ENCODE assay signal across 8 cellular contexts in the genomic region with DNA sequence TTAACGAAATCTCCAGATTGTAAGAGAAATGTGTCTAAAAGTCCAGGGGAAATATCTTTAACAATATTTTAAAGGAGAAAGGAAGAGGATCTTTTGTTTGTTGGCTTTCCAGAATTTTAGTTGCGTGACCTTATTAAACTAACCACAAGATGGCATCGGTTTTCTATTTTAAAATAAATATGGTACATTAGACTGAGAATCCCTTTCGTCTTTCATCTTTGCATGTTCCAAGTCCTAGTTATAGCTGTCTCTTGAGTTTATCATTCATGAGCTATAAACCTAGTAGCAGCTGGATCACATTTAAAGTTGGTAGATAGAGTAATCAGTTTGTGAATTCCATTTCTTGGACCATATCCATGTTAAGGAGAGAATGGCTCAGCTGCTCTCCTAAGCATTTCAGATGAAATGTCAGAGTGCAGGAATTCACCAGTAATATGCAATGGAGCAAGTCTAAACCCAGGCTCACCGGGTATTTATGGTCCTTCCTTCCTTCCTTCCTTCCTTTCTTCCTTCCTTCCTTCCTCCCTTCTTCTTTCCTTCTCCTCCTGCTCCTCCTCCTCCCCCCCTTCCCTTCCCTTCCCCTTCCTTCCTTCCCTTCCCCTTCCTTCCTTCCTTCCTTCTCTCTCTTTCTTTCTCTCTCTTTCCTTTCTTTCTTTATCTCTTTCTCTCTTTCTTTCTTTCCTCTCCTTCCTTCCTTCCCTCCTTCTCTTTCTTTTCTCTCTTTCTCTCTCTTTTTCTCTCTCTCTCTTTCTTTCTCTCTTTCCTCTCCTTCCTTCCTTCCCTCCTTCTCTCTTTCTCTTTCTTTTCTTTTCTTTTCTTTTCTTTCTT. TPM values are rescaled to one million over a fixed set of nuclear protein-coding genes. Genes with fewer than 3 reads are reported as not detected.
DNase-seq lines count a peak whose midpoint lies in the region; ATAC-seq and TF ChIP-seq lines count a peak whose summit lies in the region.

No MANE protein-coding gene starts in this region.

- POLR2A ChIA-PET in HEK293T (lab: Yijun Ruan, JAX): no interaction called here

- no peak for ATAC-seq in HG03196 (IDR thresholded peaks at IDR 0.05; ENCODE audit: unreplicated experiment)

- no peaks in the 10 kb centered on the region for H3K27me3 ChIP-seq in BLaER1 treated with 17β-estradiol and CSF1 and Interleukin-3, amounts not matched to agents 10 nM and 100 nM
- no peaks in the 10 kb centered on the region for H3K27me3 ChIP-seq in SJCRH30
- no peaks in the 10 kb centered on the region for H3K27me3 ChIP-seq in parathyroid adenoma (ENCODE audit: control insufficient read depth, insufficient read depth, low read length)

- no peaks in the 10 kb centered on the region for H3K79me2 ChIP-seq in parathyroid adenoma

- H3K9me3 ChIP-seq in BLaER1 treated with 17β-estradiol and CSF1 and Interleukin-3, amounts not matched to agents 10 nM and 100 nM (replicated peaks in 1 of 11): peaks cover 0 to 22% (median 0%) of the 10 kb centered on the region in 11 experiments; a peak in 6 of 22 replicates
- H3K9me3 ChIP-seq in SJCRH30 (replicated peaks) (peaks cover 3% of the 10 kb centered on the region; the same call in 1 of the 2 replicates), parathyroid adenoma (ENCODE audit: control insufficient read depth, low read length) (no peaks in the 10 kb centered on the region)

- H3K4me2 ChIP-seq in BLaER1 treated with 17β-estradiol and CSF1 and Interleukin-3, amounts not matched to agents 10 nM and 100 nM: peak overlapping the region in 8 of 11 experiments; percentile 20 to 43 (median 34); a peak in 10 of 22 replicates
- H3K4me2 ChIP-seq in parathyroid adenoma (ENCODE audit: low read length): no peak overlapping the region

- intact Hi-C loops in posterior cingulate gyrus (cut with DNase I): loop anchor here (5.0 to 10.0 kb wide), 3 partner anchors 211 to 938 kb away; no protein-coding TSS in a partner anchor

- H3K9ac ChIP-seq in BLaER1 treated with 17β-estradiol and CSF1 and Interleukin-3, amounts not matched to agents 10 nM and 100 nM: peak overlapping the region in 1 of 11 experiments; percentile 12; a peak in 1 of 22 replicates
- no peak overlapping the region for H3K9ac ChIP-seq in parathyroid adenoma

- H3K4me3 ChIP-seq in BLaER1 treated with 17β-estradiol and CSF1 and Interleukin-3, amounts not matched to agents 10 nM and 100 nM: no peak overlapping the region
- H3K4me3 ChIP-seq in SJCRH30 (no peak overlapping the region), parathyroid adenoma (ENCODE audit: low read depth, low read length) (no peak overlapping the region)

- H3K36me3 ChIP-seq in BLaER1 treated with 17β-estradiol and CSF1 and Interleukin-3, amounts not matched to agents 10 nM and 100 nM: no peaks in the 10 kb centered on the region; a peak in 1 of 22 replicates
- no peaks in the 10 kb centered on the region for H3K36me3 ChIP-seq in SJCRH30
- no peaks in the 10 kb centered on the region for H3K36me3 ChIP-seq in parathyroid adenoma (ENCODE audit: control insufficient read depth, insufficient read depth, low read length)

- H4K20me1 ChIP-seq in BLaER1 treated with 17β-estradiol and CSF1 and Interleukin-3, amounts not matched to agents 10 nM and 100 nM: no peaks in the 10 kb centered on the region

- peaks cover 16 to 46% (median 39%) of the 10 kb centered on the region in 10 experiments; a peak in 18 of 20 replicates for H3K4me1 ChIP-seq in BLaER1 treated with 17β-estradiol and CSF1 and Interleukin-3, amounts not matched to agents 10 nM and 100 nM
- no peaks in the 10 kb centered on the region for H3K4me1 ChIP-seq in SJCRH30
- no peaks in the 10 kb centered on the region for H3K4me1 ChIP-seq in parathyroid adenoma

- CTCF ChIA-PET in HEK293T (lab: Yijun Ruan, JAX): interaction anchor here (0.6 to 0.7 kb wide), 2 partner anchors 206 to 788 kb away, joined by 3 read pairs; no protein-coding TSS in a partner anchor

- peak; percentile 32 for TF ChIP-seq CTCF in parathyroid adenoma (IDR thresholded peaks at IDR 0.05)

- DNase-seq in HEK293T (ENCODE audit: extremely low spot score) (peak; percentile 8), SJCRH30 (peak; percentile 9 to 67), fibroblast of gingiva (ENCODE audit: low read depth) (peak; percentile 69), posterior cingulate gyrus (no peak)
- no peak for DNase-seq in activated CD4-positive, CD25-positive, alpha-beta regulatory T cell treated with anti-CD3 and anti-CD28 coated beads, Interleukin-2, amount 50 U/mL, for 72 hours

- peak overlapping the region in 8 of 11 experiments; percentile 14 to 71 (median 52); a peak in 13 of 22 replicates for H3K27ac ChIP-seq in BLaER1 treated with 17β-estradiol and CSF1 and Interleukin-3, amounts not matched to agents 10 nM and 100 nM
- H3K27ac ChIP-seq in SJCRH30: no peak overlapping the region
- no peak overlapping the region for H3K27ac ChIP-seq in parathyroid adenoma

- peak overlapping the region; percentile 54 for H2AFZ ChIP-seq in parathyroid adenoma

TF ChIP-seq in HEK293T, 16 proteins besides CTCF, POLR2A, EP300 and RAD21:
- TF ChIP-seq LEF1 (IDR thresholded peaks at IDR 0.05; ENCODE audit: borderline replicate concordance) (no peak), BHLHE40 (IDR thresholded peaks at IDR 0.05; ENCODE audit: borderline replicate concordance) (no peak), SUZ12 (IDR thresholded peaks at IDR 0.05) (no peak), NFRKB (IDR thresholded peaks at IDR 0.05) (no peak), SP1 (IDR thresholded peaks at IDR 0.05) (no peak), FOXA1 (IDR thresholded peaks at IDR 0.05) (no peak), TARDBP (IDR thresholded peaks at IDR 0.05) (no peak), CTBP1 (IDR thresholded peaks at IDR 0.05; ENCODE audit: borderline replicate concordance) (no peak), ARNT (IDR thresholded peaks at IDR 0.05) (no peak), FOXK2 (IDR thresholded peaks at IDR 0.05) (no peak), FOXM1 (IDR thresholded peaks at IDR 0.05; ENCODE audit: borderline replicate concordance) (no peak), L3MBTL2 (conservative IDR thresholded peaks at IDR 0.05) (no peak)
- TF ChIP-seq, protein P1, sequence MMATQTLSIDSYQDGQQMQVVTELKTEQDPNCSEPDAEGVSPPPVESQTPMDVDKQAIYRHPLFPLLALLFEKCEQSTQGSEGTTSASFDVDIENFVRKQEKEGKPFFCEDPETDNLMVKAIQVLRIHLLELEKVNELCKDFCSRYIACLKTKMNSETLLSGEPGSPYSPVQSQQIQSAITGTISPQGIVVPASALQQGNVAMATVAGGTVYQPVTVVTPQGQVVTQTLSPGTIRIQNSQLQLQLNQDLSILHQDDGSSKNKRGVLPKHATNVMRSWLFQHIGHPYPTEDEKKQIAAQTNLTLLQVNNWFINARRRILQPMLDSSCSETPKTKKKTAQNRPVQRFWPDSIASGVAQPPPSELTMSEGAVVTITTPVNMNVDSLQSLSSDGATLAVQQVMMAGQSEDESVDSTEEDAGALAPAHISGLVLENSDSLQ (IDR thresholded peaks at IDR 0.05): no peak

RNA-seq across cellular contexts. Expression of a gene that starts 57.8 kb away (rescaled TPM):
- total RNA-seq in SJCRH30 (2014; rRNA removed; shearing (Covaris generic)): 66.4 and 69.8 TPM in 2 replicates

Comparison
In these comparisons a context has a peak if more than half of its experiments do, and no peak if none do; other contexts are left out.
1. H3K27ac ChIP-seq: peak in BLaER1 treated with 17β-estradiol and CSF1 and Interleukin-3, amounts not matched to agents 10 nM and 100 nM (8 of 11); none in SJCRH30 (single experiment) and parathyroid adenoma (single experiment).
2. DNase-seq: peak in HEK293T (single experiment), SJCRH30 (2 of 2) and fibroblast of gingiva (single experiment); none in posterior cingulate gyrus (0 of 10) and activated CD4-positive, CD25-positive, alpha-beta regulatory T cell treated with anti-CD3 and anti-CD28 coated beads, Interleukin-2, amount 50 U/mL, for 72 hours (single experiment).